In genomic region chr2:152166633-152167032, GRCh38 we compare ENCODE assay signal across 8 cellular contexts. TPM values are rescaled to one million over a fixed set of nuclear protein-coding genes. Genes with fewer than 3 reads are reported as not detected.
DNase-seq lines count a peak whose midpoint lies in the region; ATAC-seq and TF ChIP-seq lines count a peak whose summit lies in the region.

No MANE protein-coding gene starts in this region.

- no peaks in the 10 kb centered on the region for H3K27me3 Mint-ChIP-seq in natural killer cell treated with Interleukin-12 subunit alpha and Interleukin-12 subunit beta and Interleukin-15 and Interleukin-18, amount 100 ng/mL, for 72 hours

- ATAC-seq in GM18861 (IDR thresholded peaks at IDR 0.05; ENCODE audit: unreplicated experiment) = peak; percentile 65
- ATAC-seq in natural killer cell treated with Interleukin-12 subunit alpha and Interleukin-12 subunit beta and Interleukin-15 and Interleukin-18, amount 100 ng/mL, for 72 hours = peak; percentile 62 to 74
- no peak for ATAC-seq in gastrocnemius medialis

- H3K4me3 Mint-ChIP-seq in natural killer cell treated with Interleukin-12 subunit alpha and Interleukin-12 subunit beta and Interleukin-15 and Interleukin-18, amount 100 ng/mL, for 72 hours = peak overlapping the region; percentile 37

- no peak for TF ChIP-seq CTCF in HEK293 (tag by site-specific recombination; IDR thresholded peaks at IDR 0.05)
- TF ChIP-seq CTCF in gastrocnemius medialis (IDR thresholded peaks at IDR 0.05 in 4 of 5, conservative IDR thresholded peaks at IDR 0.05 in 1 of 5) = no peak

- no peak overlapping the region for H3K27ac ChIP-seq in HEK293 (ENCODE audit: extremely low read depth, low read depth, low read length)
- no peak overlapping the region for H3K27ac ChIP-seq in gastrocnemius medialis

- POLR2A ChIA-PET in HEK293 (lab: Yijun Ruan, JAX) = no interaction called here

- peak overlapping the region; percentile 68 to 78 for H3K27ac Mint-ChIP-seq in natural killer cell treated with Interleukin-12 subunit alpha and Interleukin-12 subunit beta and Interleukin-15 and Interleukin-18, amount 100 ng/mL, for 72 hours

- CTCF ChIA-PET in HEK293 (lab: Yijun Ruan, JAX) = interaction anchor here (1.0 kb wide), 1 partner anchor 130 kb away, joined by 3 read pairs; no protein-coding TSS in a partner anchor

- H3K4me3 ChIP-seq in HEK293 (ENCODE audit: low read depth, low read length) (no peak overlapping the region), gastrocnemius medialis (no peak overlapping the region)

- H3K4me1 ChIP-seq in HEK293 (ENCODE audit: control insufficient read depth, insufficient read depth, low read length) (peaks cover 17% of the 10 kb centered on the region), gastrocnemius medialis (peaks cover 22 to 32% of the 10 kb centered on the region in 2 donors)

- H3K9me3 ChIP-seq in HEK293 (ENCODE audit: control insufficient read depth, insufficient read depth, low read depth, low read length) (no peaks in the 10 kb centered on the region), gastrocnemius medialis (no peaks in the 10 kb centered on the region)

- no peak for TF ChIP-seq POLR2A in gastrocnemius medialis (IDR thresholded peaks at IDR 0.05)

- in situ Hi-C loops in gastrocnemius medialis (cut with MboI; ENCODE audit: low sequenced_read_pairs in 4 of 4) = loop anchor here in 1 of 4 donors (25.0 kb wide), 1 partner anchor 129 kb away; no protein-coding TSS in a partner anchor

- H3K36me3 Mint-ChIP-seq in natural killer cell treated with Interleukin-12 subunit alpha and Interleukin-12 subunit beta and Interleukin-15 and Interleukin-18, amount 100 ng/mL, for 72 hours = no peaks in the 10 kb centered on the region

- H3K9me3 Mint-ChIP-seq in natural killer cell treated with Interleukin-12 subunit alpha and Interleukin-12 subunit beta and Interleukin-15 and Interleukin-18, amount 100 ng/mL, for 72 hours = no peaks in the 10 kb centered on the region

- intact Hi-C loops in gastrocnemius medialis (cut with DNase I; ENCODE audit: low total_unique reads) = no loop called here

- peak; percentile 91 for DNase-seq in OCI-M1 (lab: John Stamatoyannopoulos, UW)
- no peak for DNase-seq in natural killer cell treated with Interleukin-12 subunit alpha and Interleukin-12 subunit beta and Interleukin-15 and Interleukin-18, amount 100 ng/mL, for 72 hours (ENCODE audit: low spot score)
- no peak for DNase-seq in gastrocnemius medialis
- no peak for DNase-seq in ureter (ENCODE audit: low spot score)
- DNase-seq in iPS-NIHi7 (ENCODE audit: extremely low spot score) = no peak
- DNase-seq in mesenteric fat pad (ENCODE audit: low spot score) = no peak

- peaks cover 36 to 37% of the 10 kb centered on the region in 2 donors for H3K4me1 Mint-ChIP-seq in natural killer cell treated with Interleukin-12 subunit alpha and Interleukin-12 subunit beta and Interleukin-15 and Interleukin-18, amount 100 ng/mL, for 72 hours (ENCODE audit: low read depth in 2 of 2)

- H3K36me3 ChIP-seq in HEK293 (ENCODE audit: control insufficient read depth in 2 of 2, insufficient read depth in 1 of 2, low read length in 2 of 2) = no peaks in the 10 kb centered on the region
- H3K36me3 ChIP-seq in gastrocnemius medialis = no peaks in the 10 kb centered on the region

- H3K27me3 ChIP-seq in gastrocnemius medialis = no peaks in the 10 kb centered on the region

TF ChIP-seq in HEK293, 187 proteins besides CTCF, POLR2A, EP300 and RAD21:
- TF ChIP-seq PRDM6 (tag by site-specific recombination; IDR thresholded peaks at IDR 0.05) (peak; percentile 48; the same call in 1 of the 2 replicates), GLIS1 (tag by site-specific recombination; IDR thresholded peaks at IDR 0.05) (no peak)

RNA-seq across cellular contexts. Expression of gene STAM2, which starts 8.9 kb away (rescaled TPM):
- total RNA-seq in natural killer cell treated with Interleukin-12 subunit alpha and Interleukin-12 subunit beta and Interleukin-15 and Interleukin-18, amount 100 ng/mL, for 72 hours = 10 to 100 TPM; 14.4 to 24.3 TPM
- total RNA-seq in gastrocnemius medialis (10 to 100 TPM; 16.7 to 31.8 (median 20.3) TPM), ureter (54.0 TPM), mesenteric fat pad (31.4 TPM)

Comparison
In these comparisons a context has a peak if more than half of its experiments do, and no peak if none do; other contexts are left out.
1. ATAC-seq: peak in GM18861 (single experiment) and natural killer cell treated with Interleukin-12 subunit alpha and Interleukin-12 subunit beta and Interleukin-15 and Interleukin-18, amount 100 ng/mL, for 72 hours (2 of 2); none in gastrocnemius medialis (0 of 2).